In genomic region chr1:1349256-1350012, GRCh38 we compare ENCODE assay signal across 8 cellular contexts. TPM values are rescaled to one million over a fixed set of nuclear protein-coding genes. Genes with fewer than 3 reads are reported as not detected.
DNase-seq lines count a peak whose midpoint lies in the region; ATAC-seq and TF ChIP-seq lines count a peak whose summit lies in the region.

Gene DVL1 (minus strand): TSS chr1:1349418. CDS start chr1:1349065, 353 bp downstream.

- H3F3A ChIP-seq in PC-9 (ENCODE audit: insufficient read depth, low read depth) (peaks cover 62% of the 10 kb centered on the region), neural cell (ENCODE audit: insufficient read depth, low read length, poor library complexity, severe bottlenecking) (no peaks in the 10 kb centered on the region)

- H3K4me2 ChIP-seq in PC-9 (peak within 1 kb of the TSS; percentile 93), neural cell (ENCODE audit: low read length) (peak within 1 kb of the TSS; percentile 89)

- intact Hi-C loops in PC-9 (cut with micrococcal nuclease; ENCODE audit: unreplicated experiment) = loop anchor here (5.0 to 10.0 kb wide), 2 partner anchors 77 to 85 kb away; partner anchors contain the start of genes UBE2J2 and VWA1

- H3K27me3 ChIP-seq in PC-9 (ENCODE audit: insufficient read depth, low read depth) (no peaks in the 10 kb centered on the region), neural cell (ENCODE audit: insufficient read depth, low read depth, low read length) (peaks cover 17% of the 10 kb centered on the region)

- H3K27ac ChIP-seq in PC-9 (peak within 1 kb of the TSS; percentile 56), neural cell (ENCODE audit: low read length) (peak within 1 kb of the TSS; percentile 75)

- in situ Hi-C loops in ACHN (cut with HindIII; ENCODE audit: low pct_ligation_motif_present, low pct_unique_long_range_greater_than_20kb, low sequenced_read_pairs) = no loop called here

- no TSS peak for BruUV-seq in PC-9 (replicated peaks; lab: Mats Ljungman, UMichigan)

- H3K79me2 ChIP-seq in PC-9 (ENCODE audit: low read depth) = peaks cover 46% of the 10 kb centered on the region
- peaks cover 12% of the 10 kb centered on the region for H3K79me2 ChIP-seq in neural cell (replicated peaks; ENCODE audit: insufficient read depth, low read length)

- H3K4me1 ChIP-seq in PC-9 (replicated peaks; ENCODE audit: insufficient read depth) = peaks cover 33% of the 10 kb centered on the region

- H4K20me1 ChIP-seq in PC-9 (ENCODE audit: insufficient read depth) (no peaks in the 10 kb centered on the region), neural cell (ENCODE audit: insufficient read depth) (peaks cover 13% of the 10 kb centered on the region)

- DNase-seq in ACHN (peak; percentile 64), PC-9 (peak in 1 of 2 experiments; percentile 60), fibroblast of the conjunctiva (ENCODE audit: low read depth) (peak; percentile 44)
- DNase-seq in activated effector memory CD4-positive, alpha-beta T cell treated with anti-CD3 and anti-CD28 coated beads, Interleukin-2, amount 50 U/mL, for 16 hours = peak; percentile 90

- H2AFZ ChIP-seq in PC-9 (peak within 1 kb of the TSS; percentile 70), neural cell (ENCODE audit: low read depth, low read length) (no peak within 1 kb of the TSS)

- peak; percentile 67 for TF ChIP-seq CTCF in PC-9 (conservative IDR thresholded peaks at IDR 0.05)
- TF ChIP-seq CTCF in neural cell (IDR thresholded peaks at IDR 0.05; ENCODE audit: poor library complexity, severe bottlenecking) = peak; percentile 78
- TF ChIP-seq CTCF in subcutaneous adipose tissue (IDR thresholded peaks at IDR 0.05; ENCODE audit: low read depth) = no peak

- H3K9ac ChIP-seq in neural cell (ENCODE audit: low read length) = peak within 1 kb of the TSS; percentile 81

- peak; percentile 67 for TF ChIP-seq POLR2A in GM18505 (IDR thresholded peaks at IDR 0.05; ENCODE audit: borderline replicate concordance, extremely low read depth, insufficient read depth, insufficient read length)

- ATAC-seq in GM18505 (IDR thresholded peaks at IDR 0.05; ENCODE audit: unreplicated experiment) = peak; percentile 58
- peak; percentile 42 for ATAC-seq in HG03095 (IDR thresholded peaks at IDR 0.05; ENCODE audit: unreplicated experiment)

- peak; percentile 45 for TF ChIP-seq RAD21 in neural cell (conservative IDR thresholded peaks at IDR 0.05)

- H3K9me3 ChIP-seq in PC-9 (ENCODE audit: insufficient read depth, low read depth) (no peaks in the 10 kb centered on the region), neural cell (ENCODE audit: low read length) (no peaks in the 10 kb centered on the region)

- no peaks in the 10 kb centered on the region for H3K36me3 ChIP-seq in PC-9 (ENCODE audit: low read depth)
- no peaks in the 10 kb centered on the region for H3K36me3 ChIP-seq in neural cell (ENCODE audit: insufficient read depth, low read length)

- CTCF ChIA-PET in PC-9 (lab: Charles Lee) = no interaction called here

- peak within 1 kb of the TSS; percentile 85 for H3K4me3 ChIP-seq in PC-9
- peak within 1 kb of the TSS; percentile 82 for H3K4me3 ChIP-seq in neural cell (ENCODE audit: low read length)

- peak; percentile 49 for TF ChIP-seq EP300 in neural cell (conservative IDR thresholded peaks at IDR 0.05; ENCODE audit: poor library complexity, severe bottlenecking)

- no peaks in the 10 kb centered on the region for H3K9me2 ChIP-seq in PC-9 (ENCODE audit: insufficient read depth)
- H3K9me2 ChIP-seq in neural cell (ENCODE audit: insufficient read depth, low read length) = no peaks in the 10 kb centered on the region

- POLR2A ChIA-PET in PC-9 (lab: Charles Lee; ENCODE audit: unreplicated experiment) = no interaction called here

TF ChIP-seq in neural cell, 6 proteins besides CTCF, POLR2A, EP300 and RAD21:
- TF ChIP-seq REST (IDR thresholded peaks at IDR 0.05; ENCODE audit: borderline replicate concordance) = no peak
- no peak for TF ChIP-seq EZH2 (IDR thresholded peaks at IDR 0.05; ENCODE audit: borderline replicate concordance, insufficient read depth, low read length, poor library complexity, severe bottlenecking)
- TF ChIP-seq SMC3 (conservative IDR thresholded peaks at IDR 0.05; ENCODE audit: poor library complexity) = peak; percentile 66
- peak; percentile 67 for TF ChIP-seq MXI1 (conservative IDR thresholded peaks at IDR 0.05; ENCODE audit: poor library complexity, severe bottlenecking)
- TF ChIP-seq TAF1 (IDR thresholded peaks at IDR 0.05; ENCODE audit: low read depth) = no peak
- TF ChIP-seq POLR2AphosphoS5 (IDR thresholded peaks at IDR 0.05) = peak; percentile 63

RNA-seq across cellular contexts. Expression of gene DVL1, which starts in this region (rescaled TPM):
- total RNA-seq in PC-9 (2021) (95.8 and 98.4 TPM in 2 replicates), subcutaneous adipose tissue (10 to 100 TPM; 26.2 to 80.3 (median 39.5) TPM)
- polyA plus RNA-seq in neural cell = 100 and 102 TPM in 2 replicates
- polyA minus RNA-seq in neural cell = 76.4 and 91.8 TPM in 2 replicates
